Comparison of ENCODE assay signal across 29 cellular contexts in genomic region chr5:134943547-134943946, GRCh38. TPM values are rescaled to one million over a fixed set of nuclear protein-coding genes. Genes with fewer than 3 reads are reported as not detected.
"Had no signal": no experiment of that assay in that cellular context is flagged by ENCODE, and none has a peak within 500 bp of the region (broad histone marks: within the 10 kb centered on the region; RNA-seq: fewer than 3 reads in every experiment).

No MANE protein-coding gene starts in this region.

- ATAC-seq: esophagus mucosa; foreskin keratinocyte; gastroesophageal sphincter; heart left ventricle; left cardiac atrium; left lung; naive thymus-derived CD4-positive, alpha-beta T cell; psoas muscle; right cardiac atrium; stimulated activated effector memory CD8-positive, alpha-beta T cell treated with anti-CD3 and anti-CD28 coated beads, Interleukin-12 subunit alpha, Interleukin-12 subunit beta, amount 100 ng/mL, for 72 hours had no signal

- H3K4me3 Mint-ChIP-seq: naive thymus-derived CD4-positive, alpha-beta T cell; nephron progenitor cell; stimulated activated effector memory CD8-positive, alpha-beta T cell treated with anti-CD3 and anti-CD28 coated beads, Interleukin-12 subunit alpha, Interleukin-12 subunit beta, amount 100 ng/mL, for 72 hours; type B pancreatic cell had no signal

- H3K4me2 ChIP-seq: hepatocyte had no signal

- H2AFZ ChIP-seq: hepatocyte had no signal

- DNase-seq: colonic mucosa; dermis blood vessel endothelial cell; effector memory CD4-positive, alpha-beta T cell; foreskin keratinocyte; heart left ventricle; left cardiac atrium; left lung; mesenchymal stem cell; midbrain; naive thymus-derived CD4-positive, alpha-beta T cell; nephron progenitor cell; nucleus accumbens; posterior cingulate gyrus; psoas muscle; right cardiac atrium; sigmoid colon; stimulated activated CD4-positive, alpha-beta T cell treated with anti-CD3 and anti-CD28 coated beads, Interleukin-2, amount 100 ng/mL, for 24 hours; stimulated activated CD4-positive, alpha-beta T cell treated with anti-CD3 and anti-CD28 coated beads, Interleukin-4, amount 100 ng/mL, for 24 hours; stimulated activated naive CD4-positive, alpha-beta T cell treated with Interleukin-2 at 50 U/mL for 16 hours; stomach; tibial artery had no signal

- H3K4me3 ChIP-seq: colonic mucosa, gastroesophageal sphincter, heart left ventricle, hepatocyte, left lung, psoas muscle, sigmoid colon, stomach, tibial artery had no signal

- H3K9me3 Mint-ChIP-seq: naive thymus-derived CD4-positive, alpha-beta T cell; nephron progenitor cell; stimulated activated effector memory CD8-positive, alpha-beta T cell treated with anti-CD3 and anti-CD28 coated beads, Interleukin-12 subunit alpha, Interleukin-12 subunit beta, amount 100 ng/mL, for 72 hours; type B pancreatic cell had no signal

- H3K36me3 ChIP-seq: colonic mucosa, tibial artery had no signal

- H3K4me1 Mint-ChIP-seq: naive thymus-derived CD4-positive, alpha-beta T cell; stimulated activated effector memory CD8-positive, alpha-beta T cell treated with anti-CD3 and anti-CD28 coated beads, Interleukin-12 subunit alpha, Interleukin-12 subunit beta, amount 100 ng/mL, for 72 hours had no signal

- H3K27ac Mint-ChIP-seq: naive thymus-derived CD4-positive, alpha-beta T cell; nephron progenitor cell; stimulated activated effector memory CD8-positive, alpha-beta T cell treated with anti-CD3 and anti-CD28 coated beads, Interleukin-12 subunit alpha, Interleukin-12 subunit beta, amount 100 ng/mL, for 72 hours; type B pancreatic cell had no signal

- H3K9me3 ChIP-seq: colonic mucosa, gastroesophageal sphincter, heart left ventricle, left lung, psoas muscle, sigmoid colon, stomach, tibial artery had no signal

- H3K27me3 ChIP-seq: colonic mucosa, foreskin keratinocyte, gastroesophageal sphincter, heart left ventricle, hepatocyte, left lung, sigmoid colon, stomach, tibial artery had no signal

- H3K27ac ChIP-seq: colonic mucosa, foreskin keratinocyte, gastroesophageal sphincter, heart left ventricle, hepatocyte, left lung, psoas muscle, sigmoid colon, stomach, tibial artery had no signal

- H3K79me2 ChIP-seq: hepatocyte had no signal

- H3K27me3 Mint-ChIP-seq: naive thymus-derived CD4-positive, alpha-beta T cell; type B pancreatic cell had no signal

- H3K4me1 ChIP-seq: colonic mucosa, foreskin keratinocyte, left lung had no signal

RNA-seq across cellular contexts. Expression of gene CATSPER3, which starts 24.2 kb away (rescaled TPM):
- total RNA-seq: hepatocyte, osteocyte, stomach, temporal lobe, urinary bladder had no signal
